In the genomic region with DNA sequence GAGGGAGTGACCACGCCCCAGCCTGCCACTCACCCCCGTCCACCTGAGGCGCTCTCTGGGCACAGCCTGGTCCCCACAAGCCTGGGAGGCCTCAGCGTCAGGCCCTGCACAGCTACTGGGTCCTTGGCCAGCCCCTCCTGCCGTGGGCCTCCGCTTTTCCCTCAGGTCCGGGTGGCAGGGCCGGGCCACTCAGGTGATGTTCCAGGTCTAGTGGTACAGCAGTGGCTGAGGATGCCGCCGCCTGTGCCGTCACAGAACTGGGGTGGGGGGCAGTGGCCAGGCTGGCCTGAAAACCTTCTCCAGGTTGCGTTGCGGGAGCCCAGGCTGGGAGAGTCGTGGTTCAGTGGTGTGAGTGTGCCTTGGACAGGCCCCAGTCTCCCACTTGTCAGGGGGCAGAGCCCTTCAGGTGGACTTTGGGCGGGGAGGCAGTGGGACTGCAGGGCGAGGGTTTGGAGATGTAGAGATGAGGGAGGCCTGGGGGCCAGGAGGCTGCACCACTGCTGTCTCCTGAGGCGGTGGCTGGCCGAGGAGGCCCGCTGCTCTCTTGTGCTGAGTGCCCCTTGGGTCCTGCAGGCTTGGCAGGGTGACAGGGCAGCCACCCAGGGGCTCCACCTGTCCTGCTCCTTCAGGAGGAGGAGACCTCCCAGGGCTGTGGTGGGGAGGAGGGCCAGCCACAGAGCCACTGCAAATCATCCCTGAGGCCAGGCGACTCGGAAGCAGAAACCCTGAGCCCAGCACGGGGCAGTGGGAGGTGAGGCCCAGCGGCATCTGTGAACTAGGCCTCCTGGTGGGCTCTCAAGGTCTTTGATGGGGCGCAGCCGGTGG, we compare ENCODE assay signal across 1 cellular context.
TF ChIP-seq lines count a peak whose summit lies in the region.

No MANE protein-coding gene starts in this region.

TF ChIP-seq in HepG2, 621 proteins besides CTCF, POLR2A, EP300 and RAD21 (continued from another document):
- 0 out of 2 replicates have a peak, but pooled peaks have one; percentile 38 for TF ChIP-seq PATZ1 (CRISPR knock-in tag; IDR thresholded peaks at IDR 0.05)
- no peak for TF ChIP-seq ZNF432 (CRISPR knock-in tag; IDR thresholded peaks at IDR 0.05; ENCODE audit: borderline replicate concordance)
- 0 out of 2 replicates have a peak, but pooled peaks have one; percentile 22 for TF ChIP-seq HNRNPL (IDR thresholded peaks at IDR 0.05; ENCODE audit: low read depth, low read length)
- TF ChIP-seq PBX2 (CRISPR knock-in tag; IDR thresholded peaks at IDR 0.05) = no peak
